ENCODE assay signal across 26 cellular contexts in genomic region chr6:11485261-11485660, GRCh38.
"Had no signal": no experiment of that assay in that cellular context is flagged by ENCODE, and none has a peak within 500 bp of the region (broad histone marks: within the 10 kb centered on the region; RNA-seq: fewer than 3 reads in every experiment).

No MANE protein-coding gene starts in this region.

- ATAC-seq: esophagus mucosa; natural killer cell treated with Interleukin-12 subunit alpha and Interleukin-12 subunit beta and Interleukin-15 and Interleukin-18, amount 100 ng/mL, for 72 hours; sciatic nerve; stimulated activated memory B cell treated with anti-CD40 and anti-IgM and Interleukin-4, amounts not matched to agents 10 μg/mL and 1 μg/mL and 100 μg/mL, for 72 hours had no signal

- DNase-seq: activated CD4-positive, alpha-beta T cell treated with anti-CD3 and anti-CD28 coated beads for 4 hours; activated CD4-positive, alpha-beta T cell treated with anti-CD3 and anti-CD28 coated beads, Interleukin-2, amount 50 U/mL, for 48 hours; activated CD4-positive, CD25-positive, alpha-beta regulatory T cell; activated naive CD4-positive, alpha-beta T cell treated with Interleukin-2 at 50 U/mL for 16 hours; activated naive CD8-positive, alpha-beta T cell treated with anti-CD3 and anti-CD28 coated beads for 36 hours; activated T-cell treated with anti-CD3 and anti-CD28 coated beads, Interleukin-2, amount 50 U/mL, for 48 hours; glutamatergic neuron; kidney glomerular epithelial cell; left lung; midbrain; occipital lobe; posterior cingulate gyrus; small intestine; stimulated activated CD4-positive, alpha-beta T cell treated with anti-CD3 and anti-CD28 coated beads, Interleukin-15, amount 100 ng/mL, for 24 hours; T-helper 1 cell; T-helper 9 cell; transverse colon had no signal

- H3K9me3 Mint-ChIP-seq: activated naive CD8-positive, alpha-beta T cell treated with anti-CD3 and anti-CD28 coated beads for 36 hours; central memory CD8-positive, alpha-beta T cell; natural killer cell treated with Interleukin-12 subunit alpha and Interleukin-12 subunit beta and Interleukin-15 and Interleukin-18, amount 100 ng/mL, for 72 hours; stimulated activated memory B cell treated with anti-CD40 and anti-IgM and Interleukin-4, amounts not matched to agents 10 μg/mL and 1 μg/mL and 100 μg/mL, for 72 hours had no signal

- H3K9me3 ChIP-seq: breast epithelium, left lung, transverse colon had no signal

- H3K4me3 ChIP-seq: breast epithelium, coronary artery, hepatocyte, left lung, lung, transverse colon had no signal

- H3K4me1 Mint-ChIP-seq: activated naive CD8-positive, alpha-beta T cell treated with anti-CD3 and anti-CD28 coated beads for 36 hours; central memory CD8-positive, alpha-beta T cell; stimulated activated memory B cell treated with anti-CD40 and anti-IgM and Interleukin-4, amounts not matched to agents 10 μg/mL and 1 μg/mL and 100 μg/mL, for 72 hours had no signal

- H3K36me3 ChIP-seq: breast epithelium, left lung, transverse colon had no signal

- H2AFZ ChIP-seq: hepatocyte had no signal

- H3K27me3 Mint-ChIP-seq: activated naive CD8-positive, alpha-beta T cell treated with anti-CD3 and anti-CD28 coated beads for 36 hours; central memory CD8-positive, alpha-beta T cell; stimulated activated memory B cell treated with anti-CD40 and anti-IgM and Interleukin-4, amounts not matched to agents 10 μg/mL and 1 μg/mL and 100 μg/mL, for 72 hours had no signal

- H3K79me2 ChIP-seq: hepatocyte had no signal

- H3K27ac ChIP-seq: coronary artery, hepatocyte, left lung, transverse colon had no signal

- H3K4me3 Mint-ChIP-seq: activated naive CD8-positive, alpha-beta T cell treated with anti-CD3 and anti-CD28 coated beads for 36 hours; central memory CD8-positive, alpha-beta T cell; natural killer cell treated with Interleukin-12 subunit alpha and Interleukin-12 subunit beta and Interleukin-15 and Interleukin-18, amount 100 ng/mL, for 72 hours; stimulated activated memory B cell treated with anti-CD40 and anti-IgM and Interleukin-4, amounts not matched to agents 10 μg/mL and 1 μg/mL and 100 μg/mL, for 72 hours had no signal

- H3K27ac Mint-ChIP-seq: activated naive CD8-positive, alpha-beta T cell treated with anti-CD3 and anti-CD28 coated beads for 36 hours; natural killer cell treated with Interleukin-12 subunit alpha and Interleukin-12 subunit beta and Interleukin-15 and Interleukin-18, amount 100 ng/mL, for 72 hours; stimulated activated memory B cell treated with anti-CD40 and anti-IgM and Interleukin-4, amounts not matched to agents 10 μg/mL and 1 μg/mL and 100 μg/mL, for 72 hours had no signal

- H3K36me3 Mint-ChIP-seq: activated naive CD8-positive, alpha-beta T cell treated with anti-CD3 and anti-CD28 coated beads for 36 hours; natural killer cell treated with Interleukin-12 subunit alpha and Interleukin-12 subunit beta and Interleukin-15 and Interleukin-18, amount 100 ng/mL, for 72 hours; stimulated activated memory B cell treated with anti-CD40 and anti-IgM and Interleukin-4, amounts not matched to agents 10 μg/mL and 1 μg/mL and 100 μg/mL, for 72 hours had no signal

- H3K27me3 ChIP-seq: breast epithelium, hepatocyte, left lung, transverse colon had no signal

- H3K4me1 ChIP-seq: breast epithelium, left lung, transverse colon had no signal

- H3K4me2 ChIP-seq: hepatocyte had no signal
